2 cellular contexts compared by ENCODE assay signal in genomic region chr11:5556596-5557188, GRCh38.
TF ChIP-seq lines count a peak whose summit lies in the region.

No MANE protein-coding gene starts in this region.

TF ChIP-seq in GM23338, 12 proteins besides CTCF, POLR2A, EP300 and RAD21:
- no peak for TF ChIP-seq ZNF331 (CRISPR knock-in tag; IDR thresholded peaks at IDR 0.05; ENCODE audit: low read depth)
- TF ChIP-seq, protein P1, sequence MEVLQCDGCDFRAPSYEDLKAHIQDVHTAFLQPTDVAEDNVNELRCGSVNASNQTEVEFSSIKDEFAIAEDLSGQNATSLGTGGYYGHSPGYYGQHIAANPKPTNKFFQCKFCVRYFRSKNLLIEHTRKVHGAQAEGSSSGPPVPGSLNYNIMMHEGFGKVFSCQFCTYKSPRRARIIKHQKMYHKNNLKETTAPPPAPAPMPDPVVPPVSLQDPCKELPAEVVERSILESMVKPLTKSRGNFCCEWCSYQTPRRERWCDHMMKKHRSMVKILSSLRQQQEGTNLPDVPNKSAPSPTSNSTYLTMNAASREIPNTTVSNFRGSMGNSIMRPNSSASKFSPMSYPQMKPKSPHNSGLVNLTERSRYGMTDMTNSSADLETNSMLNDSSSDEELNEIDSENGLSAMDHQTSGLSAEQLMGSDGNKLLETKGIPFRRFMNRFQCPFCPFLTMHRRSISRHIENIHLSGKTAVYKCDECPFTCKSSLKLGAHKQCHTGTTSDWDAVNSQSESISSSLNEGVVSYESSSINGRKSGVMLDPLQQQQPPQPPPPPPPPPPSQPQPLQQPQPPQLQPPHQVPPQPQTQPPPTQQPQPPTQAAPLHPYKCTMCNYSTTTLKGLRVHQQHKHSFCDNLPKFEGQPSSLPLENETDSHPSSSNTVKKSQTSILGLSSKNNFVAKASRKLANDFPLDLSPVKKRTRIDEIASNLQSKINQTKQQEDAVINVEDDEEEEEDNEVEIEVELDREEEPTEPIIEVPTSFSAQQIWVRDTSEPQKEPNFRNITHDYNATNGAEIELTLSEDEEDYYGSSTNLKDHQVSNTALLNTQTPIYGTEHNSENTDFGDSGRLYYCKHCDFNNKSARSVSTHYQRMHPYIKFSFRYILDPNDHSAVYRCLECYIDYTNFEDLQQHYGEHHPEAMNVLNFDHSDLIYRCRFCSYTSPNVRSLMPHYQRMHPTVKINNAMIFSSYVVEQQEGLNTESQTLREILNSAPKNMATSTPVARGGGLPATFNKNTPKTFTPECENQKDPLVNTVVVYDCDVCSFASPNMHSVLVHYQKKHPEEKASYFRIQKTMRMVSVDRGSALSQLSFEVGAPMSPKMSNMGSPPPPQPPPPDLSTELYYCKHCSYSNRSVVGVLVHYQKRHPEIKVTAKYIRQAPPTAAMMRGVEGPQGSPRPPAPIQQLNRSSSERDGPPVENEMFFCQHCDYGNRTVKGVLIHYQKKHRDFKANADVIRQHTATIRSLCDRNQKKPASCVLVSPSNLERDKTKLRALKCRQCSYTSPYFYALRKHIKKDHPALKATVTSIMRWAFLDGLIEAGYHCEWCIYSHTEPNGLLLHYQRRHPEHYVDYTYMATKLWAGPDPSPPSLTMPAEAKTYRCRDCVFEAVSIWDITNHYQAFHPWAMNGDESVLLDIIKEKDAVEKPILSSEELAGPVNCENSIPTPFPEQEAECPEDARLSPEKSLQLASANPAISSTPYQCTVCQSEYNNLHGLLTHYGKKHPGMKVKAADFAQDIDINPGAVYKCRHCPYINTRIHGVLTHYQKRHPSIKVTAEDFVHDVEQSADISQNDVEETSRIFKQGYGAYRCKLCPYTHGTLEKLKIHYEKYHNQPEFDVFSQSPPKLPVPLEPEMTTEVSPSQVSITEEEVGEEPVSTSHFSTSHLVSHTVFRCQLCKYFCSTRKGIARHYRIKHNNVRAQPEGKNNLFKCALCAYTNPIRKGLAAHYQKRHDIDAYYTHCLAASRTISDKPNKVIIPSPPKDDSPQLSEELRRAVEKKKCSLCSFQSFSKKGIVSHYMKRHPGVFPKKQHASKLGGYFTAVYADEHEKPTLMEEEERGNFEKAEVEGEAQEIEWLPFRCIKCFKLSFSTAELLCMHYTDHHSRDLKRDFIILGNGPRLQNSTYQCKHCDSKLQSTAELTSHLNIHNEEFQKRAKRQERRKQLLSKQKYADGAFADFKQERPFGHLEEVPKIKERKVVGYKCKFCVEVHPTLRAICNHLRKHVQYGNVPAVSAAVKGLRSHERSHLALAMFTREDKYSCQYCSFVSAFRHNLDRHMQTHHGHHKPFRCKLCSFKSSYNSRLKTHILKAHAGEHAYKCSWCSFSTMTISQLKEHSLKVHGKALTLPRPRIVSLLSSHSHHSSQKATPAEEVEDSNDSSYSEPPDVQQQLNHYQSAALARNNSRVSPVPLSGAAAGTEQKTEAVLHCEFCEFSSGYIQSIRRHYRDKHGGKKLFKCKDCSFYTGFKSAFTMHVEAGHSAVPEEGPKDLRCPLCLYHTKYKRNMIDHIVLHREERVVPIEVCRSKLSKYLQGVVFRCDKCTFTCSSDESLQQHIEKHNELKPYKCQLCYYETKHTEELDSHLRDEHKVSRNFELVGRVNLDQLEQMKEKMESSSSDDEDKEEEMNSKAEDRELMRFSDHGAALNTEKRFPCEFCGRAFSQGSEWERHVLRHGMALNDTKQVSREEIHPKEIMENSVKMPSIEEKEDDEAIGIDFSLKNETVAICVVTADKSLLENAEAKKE (CRISPR knock-in tag; IDR thresholded peaks at IDR 0.05), result no peak
- no peak for TF ChIP-seq EZH2phosphoT487 (IDR thresholded peaks at IDR 0.05; ENCODE audit: unreplicated experiment)
- TF ChIP-seq, protein P2, sequence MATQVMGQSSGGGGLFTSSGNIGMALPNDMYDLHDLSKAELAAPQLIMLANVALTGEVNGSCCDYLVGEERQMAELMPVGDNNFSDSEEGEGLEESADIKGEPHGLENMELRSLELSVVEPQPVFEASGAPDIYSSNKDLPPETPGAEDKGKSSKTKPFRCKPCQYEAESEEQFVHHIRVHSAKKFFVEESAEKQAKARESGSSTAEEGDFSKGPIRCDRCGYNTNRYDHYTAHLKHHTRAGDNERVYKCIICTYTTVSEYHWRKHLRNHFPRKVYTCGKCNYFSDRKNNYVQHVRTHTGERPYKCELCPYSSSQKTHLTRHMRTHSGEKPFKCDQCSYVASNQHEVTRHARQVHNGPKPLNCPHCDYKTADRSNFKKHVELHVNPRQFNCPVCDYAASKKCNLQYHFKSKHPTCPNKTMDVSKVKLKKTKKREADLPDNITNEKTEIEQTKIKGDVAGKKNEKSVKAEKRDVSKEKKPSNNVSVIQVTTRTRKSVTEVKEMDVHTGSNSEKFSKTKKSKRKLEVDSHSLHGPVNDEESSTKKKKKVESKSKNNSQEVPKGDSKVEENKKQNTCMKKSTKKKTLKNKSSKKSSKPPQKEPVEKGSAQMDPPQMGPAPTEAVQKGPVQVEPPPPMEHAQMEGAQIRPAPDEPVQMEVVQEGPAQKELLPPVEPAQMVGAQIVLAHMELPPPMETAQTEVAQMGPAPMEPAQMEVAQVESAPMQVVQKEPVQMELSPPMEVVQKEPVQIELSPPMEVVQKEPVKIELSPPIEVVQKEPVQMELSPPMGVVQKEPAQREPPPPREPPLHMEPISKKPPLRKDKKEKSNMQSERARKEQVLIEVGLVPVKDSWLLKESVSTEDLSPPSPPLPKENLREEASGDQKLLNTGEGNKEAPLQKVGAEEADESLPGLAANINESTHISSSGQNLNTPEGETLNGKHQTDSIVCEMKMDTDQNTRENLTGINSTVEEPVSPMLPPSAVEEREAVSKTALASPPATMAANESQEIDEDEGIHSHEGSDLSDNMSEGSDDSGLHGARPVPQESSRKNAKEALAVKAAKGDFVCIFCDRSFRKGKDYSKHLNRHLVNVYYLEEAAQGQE (IDR thresholded peaks at IDR 0.05; ENCODE audit: unreplicated experiment), result no peak
- no peak for TF ChIP-seq JUNB (IDR thresholded peaks at IDR 0.05; ENCODE audit: unreplicated experiment)
- no peak for TF ChIP-seq STAT1 (IDR thresholded peaks at IDR 0.05; ENCODE audit: unreplicated experiment)
- TF ChIP-seq NANOG (IDR thresholded peaks at IDR 0.05; ENCODE audit: borderline replicate concordance), result no peak
- TF ChIP-seq ZNF114 (CRISPR knock-in tag; IDR thresholded peaks at IDR 0.05), result no peak
- no peak for TF ChIP-seq CREB1 (CRISPR knock-in tag; IDR thresholded peaks at IDR 0.05; ENCODE audit: low read depth)

TF ChIP-seq in H1, 55 proteins besides CTCF, POLR2A, EP300 and RAD21:
- TF ChIP-seq SAP30 (IDR thresholded peaks at IDR 0.05; ENCODE audit: insufficient read depth, insufficient replicate concordance, low read length) (no peak), TAF1 (IDR thresholded peaks at IDR 0.05; ENCODE audit: low read depth, low read length) (no peak), CHD7 (IDR thresholded peaks at IDR 0.05; ENCODE audit: insufficient replicate concordance, low read length) (no peak), TBP (IDR thresholded peaks at IDR 0.05; ENCODE audit: low read depth, low read length) (no peak), JUND (IDR thresholded peaks at IDR 0.05; ENCODE audit: low read length) (no peak), EZH2 (IDR thresholded peaks at IDR 0.05; ENCODE audit: low read depth, low read length, severe bottlenecking) (no peak), SIN3A (conservative IDR thresholded peaks at IDR 0.05 in 1 of 2, IDR thresholded peaks at IDR 0.05 in 1 of 2; ENCODE audit: low read depth in 1 of 2, low read length in 2 of 2) (no peak), CBX5 (IDR thresholded peaks at IDR 0.05; ENCODE audit: low read depth, low read length) (no peak), SUZ12 (IDR thresholded peaks at IDR 0.05; ENCODE audit: low read length) (no peak), RXRA (IDR thresholded peaks at IDR 0.05; ENCODE audit: insufficient read depth, low read depth, low read length) (no peak), CREB1 (IDR thresholded peaks at IDR 0.05) (no peak), TCF12 (IDR thresholded peaks at IDR 0.05; ENCODE audit: low read depth, low read length) (no peak), BACH1 (IDR thresholded peaks at IDR 0.05; ENCODE audit: low read length) (no peak), KDM4A (IDR thresholded peaks at IDR 0.05; ENCODE audit: low read depth, low read length, severe bottlenecking) (no peak), HDAC6 (IDR thresholded peaks at IDR 0.05; ENCODE audit: low read depth, low read length) (no peak), YY1 (IDR thresholded peaks at IDR 0.05; ENCODE audit: low read depth, low read length) (no peak), BCL11A (IDR thresholded peaks at IDR 0.05; ENCODE audit: low read depth in 2 of 2, low read length in 2 of 2) (no peak), EGR1 (IDR thresholded peaks at IDR 0.05; ENCODE audit: borderline replicate concordance, low read depth, low read length) (no peak), POU5F1 (IDR thresholded peaks at IDR 0.05; ENCODE audit: low read depth, low read length) (no peak), GTF2F1 (IDR thresholded peaks at IDR 0.05; ENCODE audit: borderline replicate concordance, low read depth, low read length) (no peak)
TF ChIP-seq in H1: peak in this region for 0.
